ENCODE assay signal across 9 cellular contexts in genomic region chr5:78526049-78526525, GRCh38.
DNase-seq lines count a peak whose midpoint lies in the region; ATAC-seq and TF ChIP-seq lines count a peak whose summit lies in the region.
"Had no signal": no experiment of that assay in that cellular context is flagged by ENCODE, and none has a peak within 500 bp of the region (broad histone marks: within the 10 kb centered on the region; RNA-seq: fewer than 3 reads in every experiment).

No MANE protein-coding gene starts in this region.

- H3K36me3 ChIP-seq in SK-N-SH (replicated peaks in 1 of 2; ENCODE audit: control insufficient read depth in 1 of 2, insufficient read depth in 2 of 2, low read length in 1 of 2), result peaks cover 0 to 6% of the 10 kb centered on the region in 2 experiments
- no peaks in the 10 kb centered on the region for H3K36me3 ChIP-seq in skeletal muscle tissue (ENCODE audit: control insufficient read depth in 3 of 3, insufficient read depth in 3 of 3, low read length in 3 of 3)

- H2AFZ ChIP-seq in SK-N-SH (ENCODE audit: low read depth), result no peak overlapping the region

- H3K4me3 ChIP-seq in SK-N-SH (ENCODE audit: low read depth in 2 of 2, low read length in 1 of 2) (no peak overlapping the region), fibroblast of the aortic adventitia (ENCODE audit: low read depth, low read length) (no peak overlapping the region), skeletal muscle tissue (ENCODE audit: low read length in 3 of 3) (no peak overlapping the region)

- ATAC-seq in GM18861 (IDR thresholded peaks at IDR 0.05; ENCODE audit: unreplicated experiment), result peak; percentile 62
- ATAC-seq in HG02973 (IDR thresholded peaks at IDR 0.05; ENCODE audit: unreplicated experiment), result no peak
- no peak for ATAC-seq in HG02884 (IDR thresholded peaks at IDR 0.05; ENCODE audit: unreplicated experiment)

- H3K27me3 ChIP-seq in SK-N-SH (ENCODE audit: insufficient read depth) (no peaks in the 10 kb centered on the region), skeletal muscle tissue (ENCODE audit: control insufficient read depth in 3 of 3, insufficient read depth in 3 of 3, low read length in 3 of 3) (no peaks in the 10 kb centered on the region)

- H3K9ac ChIP-seq in SK-N-SH (peak overlapping the region; percentile 59; the same call in 1 of the 2 replicates), skeletal muscle tissue (ENCODE audit: low read depth in 1 of 3, low read length in 3 of 3) (peak overlapping the region in 1 of 3 donors; percentile 30)

- peak overlapping the region; percentile 2; the same call in 1 of the 2 replicates for H3K4me2 ChIP-seq in SK-N-SH

- TF ChIP-seq RAD21 in SK-N-SH (IDR thresholded peaks at IDR 0.05; ENCODE audit: low read length), result no peak

- H3K4me1 ChIP-seq in SK-N-SH (ENCODE audit: control insufficient read depth in 1 of 2, insufficient read depth in 2 of 2, low read depth in 1 of 2, low read length in 1 of 2) (peaks cover 8 to 31% of the 10 kb centered on the region in 2 experiments), skeletal muscle tissue (ENCODE audit: control insufficient read depth in 3 of 3, insufficient read depth in 3 of 3, low read length in 3 of 3) (peaks cover 0 to 17% (median 16%) of the 10 kb centered on the region in 3 donors)

- CTCF ChIA-PET in SK-N-SH (lab: Yijun Ruan, JAX), result interaction anchor here (1.5 kb wide), 1 partner anchor 11 kb away, joined by 4 read pairs; no protein-coding TSS in a partner anchor

- WGBS in SK-N-SH (ENCODE audit: low lambda C conversion rate), result 89% methylated on average over 7 of the region's 7 CpGs

- H3K27ac ChIP-seq in SK-N-SH (ENCODE audit: low read depth in 2 of 2, low read length in 1 of 2) (peak overlapping the region in 1 of 2 experiments; percentile 97; a peak in 3 of 4 replicates), skeletal muscle tissue (ENCODE audit: low read depth, low read length) (peak overlapping the region; percentile 75)

- H4K20me1 ChIP-seq in SK-N-SH (ENCODE audit: insufficient read depth), result no peaks in the 10 kb centered on the region

- H3F3A ChIP-seq in SK-N-SH (replicated peaks; ENCODE audit: insufficient read depth), result peaks cover 43% of the 10 kb centered on the region

- H3K79me2 ChIP-seq in SK-N-SH (ENCODE audit: insufficient read depth), result peaks cover 79% of the 10 kb centered on the region

- POLR2A ChIA-PET in SK-N-SH (lab: Yijun Ruan, JAX), result no interaction called here

- DNase-seq in SK-N-SH (no peak), fibroblast of the aortic adventitia (ENCODE audit: low read depth) (peak; percentile 72), midbrain (lab: John Stamatoyannopoulos, UW) (no peak)
- DNase-seq in NK-92 treated with Interleukin-12 subunit alpha and Interleukin-12 subunit beta, amount 100 ng/mL, for 24 hours (lab: John Stamatoyannopoulos, UW), result no peak
- DNase-seq: effector memory CD4-positive, alpha-beta T cell had no signal

- no peak for TF ChIP-seq EP300 in SK-N-SH (IDR thresholded peaks at IDR 0.05; ENCODE audit: borderline replicate concordance in 1 of 2, low read depth in 1 of 2, low read length in 1 of 2)

- TF ChIP-seq CTCF in SK-N-SH (IDR thresholded peaks at IDR 0.05) (no peak), fibroblast of the aortic adventitia (IDR thresholded peaks at IDR 0.05; ENCODE audit: insufficient read depth, low read length) (no peak)

- no peaks in the 10 kb centered on the region for H3K9me2 ChIP-seq in SK-N-SH

- H3K9me3 ChIP-seq in SK-N-SH (no peaks in the 10 kb centered on the region), skeletal muscle tissue (ENCODE audit: control insufficient read depth in 3 of 3, low read length in 3 of 3) (no peaks in the 10 kb centered on the region)

TF ChIP-seq in SK-N-SH, 30 proteins besides CTCF, POLR2A, EP300 and RAD21:
- TF ChIP-seq IRF3 (IDR thresholded peaks at IDR 0.05; ENCODE audit: low read depth, low read length), result no peak
- no peak for TF ChIP-seq GATA2 (CRISPR knock-in tag; IDR thresholded peaks at IDR 0.05)
- TF ChIP-seq EZH2phosphoT487 (IDR thresholded peaks at IDR 0.05; ENCODE audit: borderline replicate concordance, low read depth), result no peak
- TF ChIP-seq TCF12 (IDR thresholded peaks at IDR 0.05), result no peak
- no peak for TF ChIP-seq RFX5 (IDR thresholded peaks at IDR 0.05; ENCODE audit: low read length)
- no peak for TF ChIP-seq POLR2AphosphoS5 (IDR thresholded peaks at IDR 0.05; ENCODE audit: low read depth, low read length)
- no peak for TF ChIP-seq TEAD4 (IDR thresholded peaks at IDR 0.05; ENCODE audit: borderline replicate concordance, insufficient read depth)
- no peak for TF ChIP-seq NRF1 (IDR thresholded peaks at IDR 0.05; ENCODE audit: low read depth, low read length)
- TF ChIP-seq, protein P1, sequence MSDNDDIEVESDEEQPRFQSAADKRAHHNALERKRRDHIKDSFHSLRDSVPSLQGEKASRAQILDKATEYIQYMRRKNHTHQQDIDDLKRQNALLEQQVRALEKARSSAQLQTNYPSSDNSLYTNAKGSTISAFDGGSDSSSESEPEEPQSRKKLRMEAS (IDR thresholded peaks at IDR 0.05; ENCODE audit: low read depth), result no peak
- TF ChIP-seq SMC3 (IDR thresholded peaks at IDR 0.05; ENCODE audit: low read depth, low read length), result no peak
